Comparison of ENCODE assay signal across 10 cellular contexts in genomic region chr14:70909788-70910614, GRCh38. TPM values are rescaled to one million over a fixed set of nuclear protein-coding genes. Genes with fewer than 3 reads are reported as not detected.
A peak's percentile ranks its signal among the peaks of the same experiment; 100 is the strongest.
DNase-seq lines count a peak whose midpoint lies in the region; ATAC-seq and TF ChIP-seq lines count a peak whose summit lies in the region.
"Had no signal": no experiment of that assay in that cellular context is flagged by ENCODE, and none has a peak within 500 bp of the region (broad histone marks: within the 10 kb centered on the region; RNA-seq: fewer than 3 reads in every experiment).

No MANE protein-coding gene starts in this region.

- no peak overlapping the region for H2AFZ ChIP-seq in fibroblast of lung (ENCODE audit: low read length)
- no peak overlapping the region for H2AFZ ChIP-seq in smooth muscle cell (ENCODE audit: low read depth)

- H3K4me3 ChIP-seq in fibroblast of lung (replicated peaks in 1 of 4; ENCODE audit: control extremely low read depth in 1 of 4, insufficient read depth in 1 of 4, low read depth in 3 of 4, low read length in 4 of 4), result peak overlapping the region in 3 of 4 experiments; percentile 87 to 94 (median 88)
- peak overlapping the region; percentile 86 for H3K4me3 ChIP-seq in smooth muscle cell

- peaks cover 18% of the 10 kb centered on the region for H3K36me3 Mint-ChIP-seq in activated T-cell treated with anti-CD3 and anti-CD28 coated beads, Interleukin-2, amount 50 U/mL, for 24 hours (ENCODE audit: low read depth)
- peaks cover 6% of the 10 kb centered on the region for H3K36me3 Mint-ChIP-seq in T-helper 17 cell (ENCODE audit: low read depth)

- no peak overlapping the region for H3K9ac ChIP-seq in fibroblast of lung (ENCODE audit: insufficient read depth, low read length)
- H3K9ac ChIP-seq in smooth muscle cell (ENCODE audit: low read depth), result peak overlapping the region; percentile 94

- H3K27ac Mint-ChIP-seq in activated T-cell treated with anti-CD3 and anti-CD28 coated beads, Interleukin-2, amount 50 U/mL, for 24 hours, result peak overlapping the region; percentile 94
- H3K27ac Mint-ChIP-seq in T-helper 17 cell, result peak overlapping the region; percentile 69

- H3K27me3 ChIP-seq in fibroblast of lung (ENCODE audit: control insufficient read depth, insufficient read depth, low read length) (no peaks in the 10 kb centered on the region), smooth muscle cell (ENCODE audit: low read depth) (no peaks in the 10 kb centered on the region)

- H3F3A ChIP-seq in smooth muscle cell (ENCODE audit: low read depth), result peaks cover 7% of the 10 kb centered on the region

- TF ChIP-seq CTCF in fibroblast of lung (conservative IDR thresholded peaks at IDR 0.05 in 1 of 2, IDR thresholded peaks at IDR 0.05 in 1 of 2; ENCODE audit: low read depth in 1 of 2, low read length in 2 of 2) (no peak), smooth muscle cell (IDR thresholded peaks at IDR 0.05; ENCODE audit: borderline replicate concordance, insufficient read depth, poor library complexity, severe bottlenecking) (no peak)

- peak overlapping the region; percentile 91 for H3K4me3 Mint-ChIP-seq in activated T-cell treated with anti-CD3 and anti-CD28 coated beads, Interleukin-2, amount 50 U/mL, for 24 hours
- H3K4me3 Mint-ChIP-seq in T-helper 17 cell, result peak overlapping the region; percentile 97

- no peak for ATAC-seq in T-helper 17 cell
- no peak for ATAC-seq in GM18519 (IDR thresholded peaks at IDR 0.05; ENCODE audit: low FRiP score, unreplicated experiment)

- peaks cover 71% of the 10 kb centered on the region for H3K4me1 Mint-ChIP-seq in activated T-cell treated with anti-CD3 and anti-CD28 coated beads, Interleukin-2, amount 50 U/mL, for 24 hours (ENCODE audit: low read depth)
- peaks cover 57% of the 10 kb centered on the region for H3K4me1 Mint-ChIP-seq in T-helper 17 cell

- peaks cover 3% of the 10 kb centered on the region for H3K4me1 ChIP-seq in fibroblast of lung (ENCODE audit: control insufficient read depth, extremely low read depth, insufficient read depth, low read length)
- H3K4me1 ChIP-seq in smooth muscle cell (ENCODE audit: low read depth), result peaks cover 46% of the 10 kb centered on the region

- no peaks in the 10 kb centered on the region for H3K36me3 ChIP-seq in fibroblast of lung (ENCODE audit: control insufficient read depth, insufficient read depth, low read length)
- H3K36me3 ChIP-seq in smooth muscle cell (ENCODE audit: low read depth), result no peaks in the 10 kb centered on the region

- peaks cover 7% of the 10 kb centered on the region for H4K20me1 ChIP-seq in fibroblast of lung (ENCODE audit: control insufficient read depth, extremely low read depth, insufficient read depth, low read length)
- H4K20me1 ChIP-seq in smooth muscle cell (ENCODE audit: low read depth), result peaks cover 67% of the 10 kb centered on the region

- no peaks in the 10 kb centered on the region for H3K9me3 ChIP-seq in T-helper 17 cell (ENCODE audit: control insufficient read depth, low read length, poor library complexity, severe bottlenecking)
- H3K9me3 ChIP-seq in fibroblast of lung (ENCODE audit: control insufficient read depth, insufficient read depth, low read depth, low read length), result no peaks in the 10 kb centered on the region
- H3K9me3 ChIP-seq in smooth muscle cell (replicated peaks; ENCODE audit: low read depth), result no peaks in the 10 kb centered on the region

- 75% methylated on average over 6 of the region's 10 CpGs for WGBS in smooth muscle cell (ENCODE audit: low lambda C conversion rate)

- no peak overlapping the region for H3K4me2 ChIP-seq in fibroblast of lung (ENCODE audit: extremely low read depth, insufficient read depth, low read length)
- H3K4me2 ChIP-seq in smooth muscle cell, result peak overlapping the region; percentile 91

- H3K27ac ChIP-seq in fibroblast of lung (ENCODE audit: insufficient read depth, low read length) (no peak overlapping the region), smooth muscle cell (ENCODE audit: low read depth) (peak overlapping the region; percentile 88)

- no peak for DNase-seq in activated T-cell treated with anti-CD3 and anti-CD28 coated beads, Interleukin-2, amount 50 U/mL, for 24 hours
- no peak for DNase-seq in activated T-cell treated with anti-CD3 and anti-CD28 coated beads for 4 hours
- no peak for DNase-seq in T-helper 17 cell
- peak; percentile 23 to 48 for DNase-seq in fibroblast of lung (ENCODE audit: low read depth in 2 of 2)
- no peak for DNase-seq in smooth muscle cell (lab: John Stamatoyannopoulos, UW; ENCODE audit: unreplicated experiment)
- DNase-seq in dermis blood vessel endothelial cell, result no peak
- DNase-seq in NCI-H2081 (lab: John Stamatoyannopoulos, UW), result no peak
- DNase-seq: Calu3, NCI-H345 had no signal

- H3K9me3 Mint-ChIP-seq in activated T-cell treated with anti-CD3 and anti-CD28 coated beads, Interleukin-2, amount 50 U/mL, for 24 hours, result no peaks in the 10 kb centered on the region

- H3K27me3 Mint-ChIP-seq in activated T-cell treated with anti-CD3 and anti-CD28 coated beads, Interleukin-2, amount 50 U/mL, for 24 hours, result no peaks in the 10 kb centered on the region
- no peaks in the 10 kb centered on the region for H3K27me3 Mint-ChIP-seq in T-helper 17 cell

- H3K79me2 ChIP-seq in fibroblast of lung (ENCODE audit: control insufficient read depth, insufficient read depth, low read length), result peaks cover 71% of the 10 kb centered on the region
- H3K79me2 ChIP-seq in smooth muscle cell (ENCODE audit: low read depth), result peaks cover 72% of the 10 kb centered on the region

RNA-seq across cellular contexts. Expression of gene PCNX1, which starts 2.7 kb away (rescaled TPM):
- 100 to 1,000 TPM; 140 to 153 TPM for total RNA-seq in T-helper 17 cell
- 57.8 and 69.4 TPM in 2 replicates for total RNA-seq in fibroblast of lung
- 33.0 and 35.7 TPM in 2 replicates for polyA plus RNA-seq in fibroblast of lung
- polyA plus RNA-seq in fibroblast of lung (2012), result 11.4 and 14.8 TPM in 2 replicates
- 83.2 and 120 TPM in 2 replicates for polyA minus RNA-seq in fibroblast of lung (ENCODE audit: low replicate concordance)
- total RNA-seq in smooth muscle cell, result 68.2 and 80.3 TPM in 2 replicates
- 12.2 and 18.6 TPM in 2 replicates for polyA plus RNA-seq in smooth muscle cell
- total RNA-seq in dermis blood vessel endothelial cell, result 33.4 and 49.0 TPM in 2 replicates

Comparison
In these comparisons a context has a peak if more than half of its experiments do, and no peak if none do; other contexts are left out.
1. DNase-seq: peak in fibroblast of lung (2 of 2); none in activated T-cell treated with anti-CD3 and anti-CD28 coated beads, Interleukin-2, amount 50 U/mL, for 24 hours (single experiment), activated T-cell treated with anti-CD3 and anti-CD28 coated beads for 4 hours (single experiment), T-helper 17 cell (0 of 3), smooth muscle cell (single experiment), dermis blood vessel endothelial cell (single experiment) and NCI-H2081 (0 of 2).